ENCODE assay signal across 1 cellular context in genomic region chr10:71812016-71812912, GRCh38.
TF ChIP-seq lines count a peak whose summit lies in the region.

No MANE protein-coding gene starts in this region.

TF ChIP-seq in HEK293, 187 proteins besides CTCF, POLR2A, EP300 and RAD21 (continued from another document and continues in another):
- TF ChIP-seq ZSCAN5A (tag by site-specific recombination; IDR thresholded peaks at IDR 0.05) (no peak), ZNF600 (tag by site-specific recombination; IDR thresholded peaks at IDR 0.05) (peak; percentile 36; the same call in 1 of the 2 replicates), ZNF23 (tag by site-specific recombination; IDR thresholded peaks at IDR 0.05; ENCODE audit: borderline replicate concordance) (no peak), ZFP69B (tag by site-specific recombination; IDR thresholded peaks at IDR 0.05) (no peak), KLF1 (tag by site-specific recombination; IDR thresholded peaks at IDR 0.05) (no peak; the same call in 1 of the 2 replicates), YY2 (tag by site-specific recombination; IDR thresholded peaks at IDR 0.05) (no peak), ZBTB10 (tag by site-specific recombination; IDR thresholded peaks at IDR 0.05) (peak; percentile 17; the same call in 1 of the 2 replicates), ZBTB11 (tag by site-specific recombination; conservative IDR thresholded peaks at IDR 0.05; ENCODE audit: low read depth) (no peak), HOXD13 (CRISPR knock-in tag; IDR thresholded peaks at IDR 0.05; ENCODE audit: borderline replicate concordance) (no peak), ZBTB49 (tag by site-specific recombination; IDR thresholded peaks at IDR 0.05; ENCODE audit: low read depth) (no peak), PRDM10 (tag by site-specific recombination; IDR thresholded peaks at IDR 0.05) (no peak; the same call in 1 of the 2 replicates), ZNF366 (tag by site-specific recombination; conservative IDR thresholded peaks at IDR 0.05) (no peak), ZNF521 (tag by site-specific recombination; IDR thresholded peaks at IDR 0.05) (no peak), KLF8 (tag by site-specific recombination; IDR thresholded peaks at IDR 0.05) (no peak; the same call in 1 of the 2 replicates), ZNF324 (tag by site-specific recombination; IDR thresholded peaks at IDR 0.05) (peak; percentile 72), ZNF529 (tag by site-specific recombination; IDR thresholded peaks at IDR 0.05; ENCODE audit: insufficient replicate concordance) (no peak), ZNF404 (tag by site-specific recombination; IDR thresholded peaks at IDR 0.05) (no peak), ZNF416 (tag by site-specific recombination; IDR thresholded peaks at IDR 0.05) (no peak), ZNF792 (tag by site-specific recombination; IDR thresholded peaks at IDR 0.05) (no peak)
- TF ChIP-seq, protein P1, sequence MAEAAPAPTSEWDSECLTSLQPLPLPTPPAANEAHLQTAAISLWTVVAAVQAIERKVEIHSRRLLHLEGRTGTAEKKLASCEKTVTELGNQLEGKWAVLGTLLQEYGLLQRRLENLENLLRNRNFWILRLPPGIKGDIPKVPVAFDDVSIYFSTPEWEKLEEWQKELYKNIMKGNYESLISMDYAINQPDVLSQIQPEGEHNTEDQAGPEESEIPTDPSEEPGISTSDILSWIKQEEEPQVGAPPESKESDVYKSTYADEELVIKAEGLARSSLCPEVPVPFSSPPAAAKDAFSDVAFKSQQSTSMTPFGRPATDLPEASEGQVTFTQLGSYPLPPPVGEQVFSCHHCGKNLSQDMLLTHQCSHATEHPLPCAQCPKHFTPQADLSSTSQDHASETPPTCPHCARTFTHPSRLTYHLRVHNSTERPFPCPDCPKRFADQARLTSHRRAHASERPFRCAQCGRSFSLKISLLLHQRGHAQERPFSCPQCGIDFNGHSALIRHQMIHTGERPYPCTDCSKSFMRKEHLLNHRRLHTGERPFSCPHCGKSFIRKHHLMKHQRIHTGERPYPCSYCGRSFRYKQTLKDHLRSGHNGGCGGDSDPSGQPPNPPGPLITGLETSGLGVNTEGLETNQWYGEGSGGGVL (tag by site-specific recombination; IDR thresholded peaks at IDR 0.05), result no peak
- TF ChIP-seq, protein P2, sequence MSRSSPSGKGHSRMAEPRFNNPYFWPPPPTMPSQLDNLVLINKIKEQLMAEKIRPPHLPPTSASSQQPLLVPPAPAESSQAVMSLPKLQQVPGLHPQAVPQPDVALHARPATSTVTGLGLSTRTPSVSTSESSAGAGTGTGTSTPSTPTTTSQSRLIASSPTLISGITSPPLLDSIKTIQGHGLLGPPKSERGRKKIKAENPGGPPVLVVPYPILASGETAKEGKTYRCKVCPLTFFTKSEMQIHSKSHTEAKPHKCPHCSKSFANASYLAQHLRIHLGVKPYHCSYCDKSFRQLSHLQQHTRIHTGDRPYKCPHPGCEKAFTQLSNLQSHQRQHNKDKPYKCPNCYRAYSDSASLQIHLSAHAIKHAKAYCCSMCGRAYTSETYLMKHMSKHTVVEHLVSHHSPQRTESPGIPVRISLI (tag by site-specific recombination; IDR thresholded peaks at IDR 0.05), result no peak
- TF ChIP-seq, protein P3, sequence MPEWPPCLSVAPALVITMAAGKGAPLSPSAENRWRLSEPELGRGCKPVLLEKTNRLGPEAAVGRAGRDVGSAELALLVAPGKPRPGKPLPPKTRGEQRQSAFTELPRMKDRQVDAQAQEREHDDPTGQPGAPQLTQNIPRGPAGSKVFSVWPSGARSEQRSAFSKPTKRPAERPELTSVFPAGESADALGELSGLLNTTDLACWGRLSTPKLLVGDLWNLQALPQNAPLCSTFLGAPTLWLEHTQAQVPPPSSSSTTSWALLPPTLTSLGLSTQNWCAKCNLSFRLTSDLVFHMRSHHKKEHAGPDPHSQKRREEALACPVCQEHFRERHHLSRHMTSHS (tag by site-specific recombination; IDR thresholded peaks at IDR 0.05), result no peak
- TF ChIP-seq, protein P4, sequence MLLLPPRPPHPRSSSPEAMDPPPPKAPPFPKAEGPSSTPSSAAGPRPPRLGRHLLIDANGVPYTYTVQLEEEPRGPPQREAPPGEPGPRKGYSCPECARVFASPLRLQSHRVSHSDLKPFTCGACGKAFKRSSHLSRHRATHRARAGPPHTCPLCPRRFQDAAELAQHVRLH (tag by site-specific recombination; IDR thresholded peaks at IDR 0.05), result no peak
- TF ChIP-seq, protein P5, sequence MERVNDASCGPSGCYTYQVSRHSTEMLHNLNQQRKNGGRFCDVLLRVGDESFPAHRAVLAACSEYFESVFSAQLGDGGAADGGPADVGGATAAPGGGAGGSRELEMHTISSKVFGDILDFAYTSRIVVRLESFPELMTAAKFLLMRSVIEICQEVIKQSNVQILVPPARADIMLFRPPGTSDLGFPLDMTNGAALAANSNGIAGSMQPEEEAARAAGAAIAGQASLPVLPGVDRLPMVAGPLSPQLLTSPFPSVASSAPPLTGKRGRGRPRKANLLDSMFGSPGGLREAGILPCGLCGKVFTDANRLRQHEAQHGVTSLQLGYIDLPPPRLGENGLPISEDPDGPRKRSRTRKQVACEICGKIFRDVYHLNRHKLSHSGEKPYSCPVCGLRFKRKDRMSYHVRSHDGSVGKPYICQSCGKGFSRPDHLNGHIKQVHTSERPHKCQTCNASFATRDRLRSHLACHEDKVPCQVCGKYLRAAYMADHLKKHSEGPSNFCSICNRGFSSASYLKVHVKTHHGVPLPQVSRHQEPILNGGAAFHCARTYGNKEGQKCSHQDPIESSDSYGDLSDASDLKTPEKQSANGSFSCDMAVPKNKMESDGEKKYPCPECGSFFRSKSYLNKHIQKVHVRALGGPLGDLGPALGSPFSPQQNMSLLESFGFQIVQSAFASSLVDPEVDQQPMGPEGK (tag by site-specific recombination; IDR thresholded peaks at IDR 0.05), result peak; percentile 40; the same call in 1 of the 2 replicates
- TF ChIP-seq, protein P6, sequence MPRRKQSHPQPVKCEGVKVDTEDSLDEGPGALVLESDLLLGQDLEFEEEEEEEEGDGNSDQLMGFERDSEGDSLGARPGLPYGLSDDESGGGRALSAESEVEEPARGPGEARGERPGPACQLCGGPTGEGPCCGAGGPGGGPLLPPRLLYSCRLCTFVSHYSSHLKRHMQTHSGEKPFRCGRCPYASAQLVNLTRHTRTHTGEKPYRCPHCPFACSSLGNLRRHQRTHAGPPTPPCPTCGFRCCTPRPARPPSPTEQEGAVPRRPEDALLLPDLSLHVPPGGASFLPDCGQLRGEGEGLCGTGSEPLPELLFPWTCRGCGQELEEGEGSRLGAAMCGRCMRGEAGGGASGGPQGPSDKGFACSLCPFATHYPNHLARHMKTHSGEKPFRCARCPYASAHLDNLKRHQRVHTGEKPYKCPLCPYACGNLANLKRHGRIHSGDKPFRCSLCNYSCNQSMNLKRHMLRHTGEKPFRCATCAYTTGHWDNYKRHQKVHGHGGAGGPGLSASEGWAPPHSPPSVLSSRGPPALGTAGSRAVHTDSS (tag by site-specific recombination; IDR thresholded peaks at IDR 0.05), result no peak
- TF ChIP-seq, protein P7, sequence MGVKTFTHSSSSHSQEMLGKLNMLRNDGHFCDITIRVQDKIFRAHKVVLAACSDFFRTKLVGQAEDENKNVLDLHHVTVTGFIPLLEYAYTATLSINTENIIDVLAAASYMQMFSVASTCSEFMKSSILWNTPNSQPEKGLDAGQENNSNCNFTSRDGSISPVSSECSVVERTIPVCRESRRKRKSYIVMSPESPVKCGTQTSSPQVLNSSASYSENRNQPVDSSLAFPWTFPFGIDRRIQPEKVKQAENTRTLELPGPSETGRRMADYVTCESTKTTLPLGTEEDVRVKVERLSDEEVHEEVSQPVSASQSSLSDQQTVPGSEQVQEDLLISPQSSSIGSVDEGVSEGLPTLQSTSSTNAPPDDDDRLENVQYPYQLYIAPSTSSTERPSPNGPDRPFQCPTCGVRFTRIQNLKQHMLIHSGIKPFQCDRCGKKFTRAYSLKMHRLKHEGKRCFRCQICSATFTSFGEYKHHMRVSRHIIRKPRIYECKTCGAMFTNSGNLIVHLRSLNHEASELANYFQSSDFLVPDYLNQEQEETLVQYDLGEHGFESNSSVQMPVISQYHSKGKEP (tag by site-specific recombination; IDR thresholded peaks at IDR 0.05), result no peak
